7 cellular contexts compared by ENCODE assay signal in genomic region chr18:22846088-22846683, GRCh38.
DNase-seq lines count a peak whose midpoint lies in the region; ATAC-seq and TF ChIP-seq lines count a peak whose summit lies in the region.

No MANE protein-coding gene starts in this region.

- no peak for DNase-seq in GM13977 (ENCODE audit: low spot score)
- peak; percentile 6 for DNase-seq in NCI-H82 treated with DMSO at 0.1 percent for 48 hours (lab: John Stamatoyannopoulos, UW; ENCODE audit: unreplicated experiment)
- DNase-seq in erythroblast (lab: John Stamatoyannopoulos, UW), result peak; percentile 8 to 32
- DNase-seq in smooth muscle cell (lab: John Stamatoyannopoulos, UW; ENCODE audit: unreplicated experiment), result no peak
- no peak for DNase-seq in activated CD8-positive, alpha-beta memory T cell treated with anti-CD3 and anti-CD28 coated beads, Interleukin-2, amount 50 U/mL, for 48 hours
- DNase-seq in NOMO-1 treated with dmso at 0.1 percent for 144 hours (lab: John Stamatoyannopoulos, UW; ENCODE audit: unreplicated experiment), result no peak

- in situ Hi-C loops in GM13977 (cut with MboI; ENCODE audit: low pct_unique_long_range_greater_than_20kb, low sequenced_read_pairs, unreplicated experiment), result no loop called here

- no peaks in the 10 kb centered on the region for H3K9me3 ChIP-seq in smooth muscle cell (replicated peaks; ENCODE audit: low read depth)

- TF ChIP-seq CTCF in GM13977 (IDR thresholded peaks at IDR 0.05; ENCODE audit: extremely low read depth, insufficient read depth, missing control alignments) (peak; percentile 56), smooth muscle cell (IDR thresholded peaks at IDR 0.05; ENCODE audit: borderline replicate concordance, insufficient read depth, poor library complexity, severe bottlenecking) (peak; percentile 44)

- no peak overlapping the region for H3K9ac ChIP-seq in smooth muscle cell (ENCODE audit: low read depth)

- no peaks in the 10 kb centered on the region for H3K79me2 ChIP-seq in smooth muscle cell (ENCODE audit: low read depth)

- H3F3A ChIP-seq in smooth muscle cell (ENCODE audit: low read depth), result no peaks in the 10 kb centered on the region

- TF ChIP-seq POLR2A in erythroblast (IDR thresholded peaks at IDR 0.05; ENCODE audit: low read length), result no peak

- WGBS in smooth muscle cell (ENCODE audit: low lambda C conversion rate), result 39% methylated on average over 6 of the region's 6 CpGs

- no peak overlapping the region for H3K4me2 ChIP-seq in smooth muscle cell

- H3K36me3 ChIP-seq in smooth muscle cell (ENCODE audit: low read depth), result no peaks in the 10 kb centered on the region

- no peaks in the 10 kb centered on the region for H4K20me1 ChIP-seq in smooth muscle cell (ENCODE audit: low read depth)

- H3K4me3 ChIP-seq in smooth muscle cell, result no peak overlapping the region

- H2AFZ ChIP-seq in smooth muscle cell (ENCODE audit: low read depth), result no peak overlapping the region

- no peak for ATAC-seq in GM21786 (IDR thresholded peaks at IDR 0.05; ENCODE audit: unreplicated experiment)

- H3K27ac ChIP-seq in smooth muscle cell (ENCODE audit: low read depth), result no peak overlapping the region

- H3K27me3 ChIP-seq in smooth muscle cell (ENCODE audit: low read depth), result no peaks in the 10 kb centered on the region

- H3K4me1 ChIP-seq in smooth muscle cell (ENCODE audit: low read depth), result no peaks in the 10 kb centered on the region

Comparison
In these comparisons a context has a peak if more than half of its experiments do, and no peak if none do; other contexts are left out.
1. DNase-seq: peak in NCI-H82 treated with DMSO at 0.1 percent for 48 hours (single experiment) and erythroblast (2 of 2); none in GM13977 (single experiment), smooth muscle cell (single experiment), activated CD8-positive, alpha-beta memory T cell treated with anti-CD3 and anti-CD28 coated beads, Interleukin-2, amount 50 U/mL, for 48 hours (single experiment) and NOMO-1 treated with dmso at 0.1 percent for 144 hours (single experiment).